Comparison of ENCODE assay signal across 8 cellular contexts in the genomic region with DNA sequence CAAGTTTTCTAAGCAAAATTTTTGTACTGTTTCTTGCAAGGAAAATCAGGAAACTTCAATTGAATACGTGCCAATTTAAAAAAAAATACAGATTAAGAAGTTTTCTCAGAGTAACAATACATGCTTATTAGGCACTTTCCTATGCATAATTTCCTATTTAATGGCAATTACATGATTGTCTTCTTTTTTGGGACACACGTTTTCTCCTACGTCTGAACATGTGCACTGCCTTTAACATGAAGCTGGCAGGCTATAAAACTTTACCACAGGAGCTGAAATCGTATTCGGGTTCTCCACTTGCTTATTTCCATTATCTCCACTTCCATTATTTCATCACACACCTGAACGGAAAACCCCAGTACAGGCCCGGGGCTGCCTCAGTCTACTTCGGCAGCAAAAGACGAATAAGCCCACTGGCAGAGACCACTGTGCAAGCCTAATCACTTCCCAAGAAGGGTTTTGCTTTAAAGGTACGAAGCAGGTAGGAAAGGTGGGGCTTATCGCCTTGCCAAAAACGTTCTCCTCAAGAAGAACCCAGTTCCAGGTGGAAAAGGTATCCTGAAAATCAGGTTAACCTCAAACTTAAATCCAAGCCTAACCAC. TPM values are rescaled to one million over a fixed set of nuclear protein-coding genes. Genes with fewer than 3 reads are reported as not detected.
DNase-seq lines count a peak whose midpoint lies in the region; ATAC-seq, FAIRE-seq and TF ChIP-seq lines count a peak whose summit lies in the region.

No MANE protein-coding gene starts in this region.

- TF ChIP-seq CTCF in kidney epithelial cell (IDR thresholded peaks at IDR 0.05; ENCODE audit: insufficient read depth, low read length, poor library complexity, severe bottlenecking): no peak
- TF ChIP-seq CTCF in omental fat pad (IDR thresholded peaks at IDR 0.05): no peak

- no peak for FAIRE-seq in urothelium cell line (lab: Jason Lieb, UNC)

- peaks cover 31% of the 10 kb centered on the region for H3K4me1 Mint-ChIP-seq in stimulated activated naive CD8-positive, alpha-beta T cell treated with anti-CD3 and anti-CD28 coated beads, Interleukin-15, Interleukin-2, amounts not matched to agents 100 ng/mL and 50 ng/mL, for 24 hours (ENCODE audit: low read depth)
- H3K4me1 Mint-ChIP-seq in activated naive CD8-positive, alpha-beta T cell treated with anti-CD3 and anti-CD28 coated beads for 36 hours: peaks cover 39% of the 10 kb centered on the region
- peaks cover 28% of the 10 kb centered on the region for H3K4me1 Mint-ChIP-seq in stimulated activated effector memory CD8-positive, alpha-beta T cell treated with anti-CD3 and anti-CD28 coated beads, Interleukin-12 subunit alpha, Interleukin-12 subunit beta, amount 100 ng/mL, for 72 hours

- H3K9me3 Mint-ChIP-seq in stimulated activated naive CD8-positive, alpha-beta T cell treated with anti-CD3 and anti-CD28 coated beads, Interleukin-15, Interleukin-2, amounts not matched to agents 100 ng/mL and 50 ng/mL, for 24 hours: peaks cover 7% of the 10 kb centered on the region
- H3K9me3 Mint-ChIP-seq in activated naive CD8-positive, alpha-beta T cell treated with anti-CD3 and anti-CD28 coated beads for 36 hours: peaks cover 1% of the 10 kb centered on the region
- H3K9me3 Mint-ChIP-seq in stimulated activated effector memory CD8-positive, alpha-beta T cell treated with anti-CD3 and anti-CD28 coated beads, Interleukin-12 subunit alpha, Interleukin-12 subunit beta, amount 100 ng/mL, for 72 hours: no peaks in the 10 kb centered on the region

- no peaks in the 10 kb centered on the region for H3K27me3 Mint-ChIP-seq in stimulated activated naive CD8-positive, alpha-beta T cell treated with anti-CD3 and anti-CD28 coated beads, Interleukin-15, Interleukin-2, amounts not matched to agents 100 ng/mL and 50 ng/mL, for 24 hours
- H3K27me3 Mint-ChIP-seq in activated naive CD8-positive, alpha-beta T cell treated with anti-CD3 and anti-CD28 coated beads for 36 hours: no peaks in the 10 kb centered on the region

- DNase-seq in stimulated activated naive CD8-positive, alpha-beta T cell treated with anti-CD3 and anti-CD28 coated beads, Interleukin-15, Interleukin-2, amounts not matched to agents 100 U/mL and 50 U/mL, for 24 hours: no peak
- no peak for DNase-seq in activated naive CD8-positive, alpha-beta T cell treated with anti-CD3 and anti-CD28 coated beads for 36 hours
- no peak for DNase-seq in kidney epithelial cell (ENCODE audit: low read depth)
- peak; percentile 53 for DNase-seq in superior temporal gyrus (ENCODE audit: extremely low spot score)
- no peak for DNase-seq in urothelium cell line (ENCODE audit: low spot score)
- DNase-seq in stimulated activated effector memory CD8-positive, alpha-beta T cell treated with anti-CD3 and anti-CD28 coated beads, Interleukin-12 subunit alpha, Interleukin-12 subunit beta, amount 100 ng/mL, for 72 hours (ENCODE audit: low spot score in 2 of 2): no peak
- DNase-seq in omental fat pad (ENCODE audit: low spot score): no peak

- no peak for ATAC-seq in stimulated activated naive CD8-positive, alpha-beta T cell treated with anti-CD3 and anti-CD28 coated beads, Interleukin-15, Interleukin-2, amounts not matched to agents 100 U/mL and 50 U/mL, for 24 hours
- no peak for ATAC-seq in stimulated activated effector memory CD8-positive, alpha-beta T cell treated with anti-CD3 and anti-CD28 coated beads, Interleukin-12 subunit alpha, Interleukin-12 subunit beta, amount 100 ng/mL, for 72 hours
- no peak for ATAC-seq in omental fat pad (ENCODE audit: low FRiP score)

- H3K36me3 ChIP-seq in kidney epithelial cell (ENCODE audit: control insufficient read depth, insufficient read depth, low read length): no peaks in the 10 kb centered on the region

- H3K4me3 ChIP-seq in kidney epithelial cell (ENCODE audit: low read depth, low read length): peak overlapping the region; percentile 63

- H3K4me3 Mint-ChIP-seq in stimulated activated naive CD8-positive, alpha-beta T cell treated with anti-CD3 and anti-CD28 coated beads, Interleukin-15, Interleukin-2, amounts not matched to agents 100 ng/mL and 50 ng/mL, for 24 hours: no peak overlapping the region
- H3K4me3 Mint-ChIP-seq in activated naive CD8-positive, alpha-beta T cell treated with anti-CD3 and anti-CD28 coated beads for 36 hours: no peak overlapping the region
- H3K4me3 Mint-ChIP-seq in stimulated activated effector memory CD8-positive, alpha-beta T cell treated with anti-CD3 and anti-CD28 coated beads, Interleukin-12 subunit alpha, Interleukin-12 subunit beta, amount 100 ng/mL, for 72 hours: no peak overlapping the region

- H3K36me3 Mint-ChIP-seq in stimulated activated naive CD8-positive, alpha-beta T cell treated with anti-CD3 and anti-CD28 coated beads, Interleukin-15, Interleukin-2, amounts not matched to agents 100 ng/mL and 50 ng/mL, for 24 hours (ENCODE audit: low read depth): peaks cover 48% of the 10 kb centered on the region
- peaks cover 32% of the 10 kb centered on the region for H3K36me3 Mint-ChIP-seq in activated naive CD8-positive, alpha-beta T cell treated with anti-CD3 and anti-CD28 coated beads for 36 hours
- peaks cover 52% of the 10 kb centered on the region for H3K36me3 Mint-ChIP-seq in stimulated activated effector memory CD8-positive, alpha-beta T cell treated with anti-CD3 and anti-CD28 coated beads, Interleukin-12 subunit alpha, Interleukin-12 subunit beta, amount 100 ng/mL, for 72 hours

- no peaks in the 10 kb centered on the region for H3K27me3 ChIP-seq in kidney epithelial cell (ENCODE audit: control insufficient read depth, insufficient read depth, low read length)

- peak overlapping the region; percentile 94 for H3K27ac Mint-ChIP-seq in stimulated activated naive CD8-positive, alpha-beta T cell treated with anti-CD3 and anti-CD28 coated beads, Interleukin-15, Interleukin-2, amounts not matched to agents 100 ng/mL and 50 ng/mL, for 24 hours
- H3K27ac Mint-ChIP-seq in activated naive CD8-positive, alpha-beta T cell treated with anti-CD3 and anti-CD28 coated beads for 36 hours: peak overlapping the region; percentile 99
- no peak overlapping the region for H3K27ac Mint-ChIP-seq in stimulated activated effector memory CD8-positive, alpha-beta T cell treated with anti-CD3 and anti-CD28 coated beads, Interleukin-12 subunit alpha, Interleukin-12 subunit beta, amount 100 ng/mL, for 72 hours

RNA-seq across cellular contexts. Expression of a gene that starts 0.6 kb away (rescaled TPM):
- 10 to 100 TPM; 29.9 to 32.4 TPM for total RNA-seq in activated naive CD8-positive, alpha-beta T cell treated with anti-CD3 and anti-CD28 coated beads for 36 hours
- total RNA-seq in kidney epithelial cell: 20.3 and 25.9 TPM in 2 replicates
- 10 to 100 TPM; 26.4 to 30.8 (median 28.9) TPM for total RNA-seq in omental fat pad

RNA-seq across cellular contexts. Expression of a gene that starts 0.6 kb away (rescaled TPM):
- total RNA-seq in activated naive CD8-positive, alpha-beta T cell treated with anti-CD3 and anti-CD28 coated beads for 36 hours: 10 to 100 TPM; 16.2 to 21.1 TPM
- total RNA-seq in kidney epithelial cell (12.4 and 16.0 TPM in 2 replicates), omental fat pad (10 to 100 TPM in 3 of 4 donors, 1 to 10 TPM in 1; 9.2 to 30.7 (median 12.5) TPM)

RNA-seq across cellular contexts. Expression of a gene that starts 42.2 kb away (rescaled TPM):
- total RNA-seq in activated naive CD8-positive, alpha-beta T cell treated with anti-CD3 and anti-CD28 coated beads for 36 hours: not detected
- total RNA-seq in kidney epithelial cell (0.41 and 0.63 TPM in 2 replicates), omental fat pad (not detected)
